In the genomic region with DNA sequence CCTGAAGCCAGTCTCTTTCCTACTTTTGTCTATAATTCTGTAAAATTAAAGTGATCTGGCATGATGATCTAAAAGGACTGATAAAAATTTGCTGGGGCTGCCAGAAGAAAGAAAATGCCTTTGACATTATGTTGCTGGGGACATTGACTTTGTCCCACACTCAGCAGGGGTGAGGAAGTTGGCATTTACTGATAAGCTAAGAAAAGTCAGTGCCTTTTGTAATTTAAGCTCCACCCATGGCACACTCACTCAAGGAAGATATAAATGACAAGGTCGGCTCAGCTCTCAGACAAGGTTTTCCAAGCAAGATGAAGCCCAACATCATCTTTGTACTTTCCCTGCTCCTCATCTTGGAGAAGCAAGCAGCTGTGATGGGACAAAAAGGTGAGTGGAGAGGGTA, we compare ENCODE assay signal across 16 cellular contexts.
"Had no signal": no experiment of that assay in that cellular context is flagged by ENCODE, and none has a peak within 500 bp of the region (broad histone marks: within the 10 kb centered on the region; RNA-seq: fewer than 3 reads in every experiment).

Gene SEMG1, plus strand, starts transcription at position 288 of the 400 bp plus-strand sequence. Its CDS starts 21 bp downstream, at position 309.

- H3K4me3 ChIP-seq: cardiac muscle cell, dorsolateral prefrontal cortex, left lung, thyroid gland had no signal

- DNase-seq: activated CD4-positive, alpha-beta T cell treated with anti-CD3 and anti-CD28 coated beads for 4 hours; activated CD8-positive, alpha-beta T cell treated with anti-CD3 and anti-CD28 coated beads for 36 hours; activated effector memory CD4-positive, alpha-beta T cell treated with Interleukin-2 at 50 U/mL for 16 hours; activated naive CD4-positive, alpha-beta T cell treated with anti-CD3 and anti-CD28 coated beads, Interleukin-2, amount 50 U/mL, for 16 hours; activated T-cell treated with anti-CD3 and anti-CD28 coated beads, Interleukin-2, amount 50 U/mL, for 4 hours; dorsolateral prefrontal cortex; endodermal cell; head of caudate nucleus; left lung; mammary epithelial cell; naive thymus-derived CD8-positive, alpha-beta T cell; posterior cingulate gyrus; retina; T1000; thyroid gland had no signal
